Comparison of ENCODE assay signal across 1 cellular context in the genomic region with DNA sequence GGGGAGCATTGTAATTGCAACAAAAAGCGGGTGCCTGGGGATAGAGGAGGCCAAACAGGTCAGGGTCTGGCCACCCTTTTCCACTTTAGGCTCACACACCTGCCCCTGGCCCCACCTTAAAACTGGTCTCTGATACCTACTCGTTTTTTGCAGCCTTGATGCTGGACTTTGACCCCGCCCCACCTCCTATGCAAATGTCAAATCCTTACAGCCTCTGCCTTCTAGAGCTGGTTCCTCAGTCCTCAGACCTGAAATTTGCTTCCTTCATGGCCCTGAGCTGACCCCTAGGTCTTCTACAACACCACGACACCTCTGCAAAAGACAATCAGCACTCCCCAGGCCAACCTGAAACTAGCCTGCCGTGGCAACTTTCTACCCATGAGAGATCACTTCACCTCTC.
TF ChIP-seq lines count a peak whose summit lies in the region.

No MANE protein-coding gene starts in this region.

TF ChIP-seq in GM12878, 131 proteins besides CTCF, POLR2A, EP300 and RAD21 (continued from another document):
- TF ChIP-seq, protein P1, sequence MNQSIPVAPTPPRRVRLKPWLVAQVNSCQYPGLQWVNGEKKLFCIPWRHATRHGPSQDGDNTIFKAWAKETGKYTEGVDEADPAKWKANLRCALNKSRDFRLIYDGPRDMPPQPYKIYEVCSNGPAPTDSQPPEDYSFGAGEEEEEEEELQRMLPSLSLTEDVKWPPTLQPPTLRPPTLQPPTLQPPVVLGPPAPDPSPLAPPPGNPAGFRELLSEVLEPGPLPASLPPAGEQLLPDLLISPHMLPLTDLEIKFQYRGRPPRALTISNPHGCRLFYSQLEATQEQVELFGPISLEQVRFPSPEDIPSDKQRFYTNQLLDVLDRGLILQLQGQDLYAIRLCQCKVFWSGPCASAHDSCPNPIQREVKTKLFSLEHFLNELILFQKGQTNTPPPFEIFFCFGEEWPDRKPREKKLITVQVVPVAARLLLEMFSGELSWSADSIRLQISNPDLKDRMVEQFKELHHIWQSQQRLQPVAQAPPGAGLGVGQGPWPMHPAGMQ (IDR thresholded peaks at IDR 0.05; ENCODE audit: borderline replicate concordance) = no peak
- TF ChIP-seq NFIC (IDR thresholded peaks at IDR 0.05; ENCODE audit: low read depth, low read length) (no peak), MTA3 (IDR thresholded peaks at IDR 0.05; ENCODE audit: borderline replicate concordance, low read length) (no peak), MEF2B (IDR thresholded peaks at IDR 0.05; ENCODE audit: partially characterized antibody, poor library complexity, severe bottlenecking) (no peak), HDAC2 (IDR thresholded peaks at IDR 0.05) (no peak), IRF4 (IDR thresholded peaks at IDR 0.05; ENCODE audit: low read depth, low read length) (no peak), RBBP5 (conservative IDR thresholded peaks at IDR 0.05) (no peak), POU2F2 (IDR thresholded peaks at IDR 0.05; ENCODE audit: borderline replicate concordance, low read depth, low read length) (no peak), BRCA1 (IDR thresholded peaks at IDR 0.05; ENCODE audit: low read depth, low read length) (no peak), TAF1 (IDR thresholded peaks at IDR 0.05; ENCODE audit: borderline replicate concordance, low read depth, low read length) (no peak), IKZF1 (conservative IDR thresholded peaks at IDR 0.05) (no peak), FOXM1 (IDR thresholded peaks at IDR 0.05; ENCODE audit: low read depth, low read length) (no peak)
- TF ChIP-seq, protein P2, sequence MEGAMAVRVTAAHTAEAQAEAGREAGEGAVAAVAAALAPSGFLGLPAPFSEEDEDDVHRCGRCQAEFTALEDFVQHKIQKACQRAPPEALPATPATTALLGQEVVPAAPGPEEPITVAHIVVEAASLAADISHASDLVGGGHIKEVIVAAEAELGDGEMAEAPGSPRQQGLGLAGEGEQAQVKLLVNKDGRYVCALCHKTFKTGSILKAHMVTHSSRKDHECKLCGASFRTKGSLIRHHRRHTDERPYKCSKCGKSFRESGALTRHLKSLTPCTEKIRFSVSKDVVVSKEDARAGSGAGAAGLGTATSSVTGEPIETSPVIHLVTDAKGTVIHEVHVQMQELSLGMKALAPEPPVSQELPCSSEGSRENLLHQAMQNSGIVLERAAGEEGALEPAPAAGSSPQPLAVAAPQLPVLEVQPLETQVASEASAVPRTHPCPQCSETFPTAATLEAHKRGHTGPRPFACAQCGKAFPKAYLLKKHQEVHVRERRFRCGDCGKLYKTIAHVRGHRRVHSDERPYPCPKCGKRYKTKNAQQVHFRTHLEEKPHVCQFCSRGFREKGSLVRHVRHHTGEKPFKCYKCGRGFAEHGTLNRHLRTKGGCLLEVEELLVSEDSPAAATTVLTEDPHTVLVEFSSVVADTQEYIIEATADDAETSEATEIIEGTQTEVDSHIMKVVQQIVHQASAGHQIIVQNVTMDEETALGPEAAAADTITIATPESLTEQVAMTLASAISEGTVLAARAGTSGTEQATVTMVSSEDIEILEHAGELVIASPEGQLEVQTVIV (IDR thresholded peaks at IDR 0.05; ENCODE audit: borderline replicate concordance, partially characterized antibody) = no peak
- TF ChIP-seq, protein P3, sequence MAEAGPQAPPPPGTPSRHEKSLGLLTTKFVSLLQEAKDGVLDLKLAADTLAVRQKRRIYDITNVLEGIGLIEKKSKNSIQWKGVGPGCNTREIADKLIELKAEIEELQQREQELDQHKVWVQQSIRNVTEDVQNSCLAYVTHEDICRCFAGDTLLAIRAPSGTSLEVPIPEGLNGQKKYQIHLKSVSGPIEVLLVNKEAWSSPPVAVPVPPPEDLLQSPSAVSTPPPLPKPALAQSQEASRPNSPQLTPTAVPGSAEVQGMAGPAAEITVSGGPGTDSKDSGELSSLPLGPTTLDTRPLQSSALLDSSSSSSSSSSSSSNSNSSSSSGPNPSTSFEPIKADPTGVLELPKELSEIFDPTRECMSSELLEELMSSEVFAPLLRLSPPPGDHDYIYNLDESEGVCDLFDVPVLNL (IDR thresholded peaks at IDR 0.05; ENCODE audit: low read depth, low read length) = no peak
- TF ChIP-seq, protein P4, sequence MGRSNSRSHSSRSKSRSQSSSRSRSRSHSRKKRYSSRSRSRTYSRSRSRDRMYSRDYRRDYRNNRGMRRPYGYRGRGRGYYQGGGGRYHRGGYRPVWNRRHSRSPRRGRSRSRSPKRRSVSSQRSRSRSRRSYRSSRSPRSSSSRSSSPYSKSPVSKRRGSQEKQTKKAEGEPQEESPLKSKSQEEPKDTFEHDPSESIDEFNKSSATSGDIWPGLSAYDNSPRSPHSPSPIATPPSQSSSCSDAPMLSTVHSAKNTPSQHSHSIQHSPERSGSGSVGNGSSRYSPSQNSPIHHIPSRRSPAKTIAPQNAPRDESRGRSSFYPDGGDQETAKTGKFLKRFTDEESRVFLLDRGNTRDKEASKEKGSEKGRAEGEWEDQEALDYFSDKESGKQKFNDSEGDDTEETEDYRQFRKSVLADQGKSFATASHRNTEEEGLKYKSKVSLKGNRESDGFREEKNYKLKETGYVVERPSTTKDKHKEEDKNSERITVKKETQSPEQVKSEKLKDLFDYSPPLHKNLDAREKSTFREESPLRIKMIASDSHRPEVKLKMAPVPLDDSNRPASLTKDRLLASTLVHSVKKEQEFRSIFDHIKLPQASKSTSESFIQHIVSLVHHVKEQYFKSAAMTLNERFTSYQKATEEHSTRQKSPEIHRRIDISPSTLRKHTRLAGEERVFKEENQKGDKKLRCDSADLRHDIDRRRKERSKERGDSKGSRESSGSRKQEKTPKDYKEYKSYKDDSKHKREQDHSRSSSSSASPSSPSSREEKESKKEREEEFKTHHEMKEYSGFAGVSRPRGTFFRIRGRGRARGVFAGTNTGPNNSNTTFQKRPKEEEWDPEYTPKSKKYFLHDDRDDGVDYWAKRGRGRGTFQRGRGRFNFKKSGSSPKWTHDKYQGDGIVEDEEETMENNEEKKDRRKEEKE (IDR thresholded peaks at IDR 0.05) = no peak
- TF ChIP-seq, protein P5, sequence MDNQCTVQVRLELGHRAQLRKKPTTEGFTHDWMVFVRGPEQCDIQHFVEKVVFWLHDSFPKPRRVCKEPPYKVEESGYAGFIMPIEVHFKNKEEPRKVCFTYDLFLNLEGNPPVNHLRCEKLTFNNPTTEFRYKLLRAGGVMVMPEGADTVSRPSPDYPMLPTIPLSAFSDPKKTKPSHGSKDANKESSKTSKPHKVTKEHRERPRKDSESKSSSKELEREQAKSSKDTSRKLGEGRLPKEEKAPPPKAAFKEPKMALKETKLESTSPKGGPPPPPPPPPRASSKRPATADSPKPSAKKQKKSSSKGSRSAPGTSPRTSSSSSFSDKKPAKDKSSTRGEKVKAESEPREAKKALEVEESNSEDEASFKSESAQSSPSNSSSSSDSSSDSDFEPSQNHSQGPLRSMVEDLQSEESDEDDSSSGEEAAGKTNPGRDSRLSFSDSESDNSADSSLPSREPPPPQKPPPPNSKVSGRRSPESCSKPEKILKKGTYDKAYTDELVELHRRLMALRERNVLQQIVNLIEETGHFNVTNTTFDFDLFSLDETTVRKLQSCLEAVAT (IDR thresholded peaks at IDR 0.05) = no peak
- TF ChIP-seq, protein P6, sequence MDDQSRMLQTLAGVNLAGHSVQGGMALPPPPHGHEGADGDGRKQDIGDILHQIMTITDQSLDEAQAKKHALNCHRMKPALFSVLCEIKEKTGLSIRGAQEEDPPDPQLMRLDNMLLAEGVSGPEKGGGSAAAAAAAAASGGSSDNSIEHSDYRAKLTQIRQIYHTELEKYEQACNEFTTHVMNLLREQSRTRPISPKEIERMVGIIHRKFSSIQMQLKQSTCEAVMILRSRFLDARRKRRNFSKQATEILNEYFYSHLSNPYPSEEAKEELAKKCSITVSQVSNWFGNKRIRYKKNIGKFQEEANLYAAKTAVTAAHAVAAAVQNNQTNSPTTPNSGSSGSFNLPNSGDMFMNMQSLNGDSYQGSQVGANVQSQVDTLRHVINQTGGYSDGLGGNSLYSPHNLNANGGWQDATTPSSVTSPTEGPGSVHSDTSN (IDR thresholded peaks at IDR 0.05; ENCODE audit: insufficient replicate concordance, low read depth, low read length) = no peak
TF ChIP-seq in GM12878: peak in this region for 0.
